1 cellular context compared by ENCODE assay signal in genomic region chr20:57998981-57999464, GRCh38.
TF ChIP-seq lines count a peak whose summit lies in the region.

No MANE protein-coding gene starts in this region.

TF ChIP-seq in GM23338, 12 proteins besides CTCF, POLR2A, EP300 and RAD21 (continued from another document):
- TF ChIP-seq ZNF462 (CRISPR knock-in tag; IDR thresholded peaks at IDR 0.05) (no peak), NANOG (IDR thresholded peaks at IDR 0.05; ENCODE audit: borderline replicate concordance) (no peak), ZNF114 (CRISPR knock-in tag; IDR thresholded peaks at IDR 0.05) (no peak), REST (IDR thresholded peaks at IDR 0.05; ENCODE audit: unreplicated experiment) (no peak), POLR2AphosphoS5 (IDR thresholded peaks at IDR 0.05; ENCODE audit: low read depth) (no peak)
TF ChIP-seq in GM23338: peak in this region for 0.
